In the genomic region with DNA sequence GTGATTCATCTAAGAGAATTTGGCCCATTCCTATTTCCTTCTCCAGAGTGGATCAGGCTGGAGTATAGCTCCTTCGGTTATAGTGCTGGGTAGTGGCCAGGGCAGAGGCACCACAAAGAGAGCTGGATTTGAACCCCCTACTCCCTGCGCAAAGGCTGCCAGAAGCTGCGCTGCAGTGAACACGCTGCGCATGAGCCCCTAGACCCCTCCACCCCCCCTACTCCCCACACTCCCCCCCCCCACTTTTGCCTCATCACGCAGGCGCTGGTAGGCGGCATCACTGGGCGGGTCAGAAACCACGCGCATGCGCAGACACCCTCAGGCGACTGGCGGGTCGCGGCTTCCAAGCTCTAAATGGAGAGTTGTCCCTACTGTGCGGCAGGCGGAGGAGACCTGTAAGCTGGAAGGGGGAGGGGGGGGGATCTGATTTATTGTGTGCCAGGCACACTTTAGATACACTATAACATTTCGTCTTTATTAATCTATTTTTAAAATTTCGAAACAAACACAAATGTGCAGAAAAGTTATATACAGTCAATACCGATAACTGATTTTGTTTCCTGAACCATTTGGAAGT, we compare ENCODE assay signal across 9 cellular contexts. TPM values are rescaled to one million over a fixed set of nuclear protein-coding genes. Genes with fewer than 3 reads are reported as not detected.
A peak's percentile ranks its signal among the peaks of the same experiment; 100 is the strongest.
DNase-seq lines count a peak whose midpoint lies in the region; FAIRE-seq and TF ChIP-seq lines count a peak whose summit lies in the region.
"Had no signal": no experiment of that assay in that cellular context is flagged by ENCODE, and none has a peak within 500 bp of the region (broad histone marks: within the 10 kb centered on the region; RNA-seq: fewer than 3 reads in every experiment).

No MANE protein-coding gene starts in this region.

- H3K36me3 ChIP-seq in CD4-positive, alpha-beta memory T cell (ENCODE audit: insufficient read depth, low read length) = peaks cover 15% of the 10 kb centered on the region
- peaks cover 13% of the 10 kb centered on the region for H3K36me3 ChIP-seq in GM23248 (ENCODE audit: low read depth)
- H3K36me3 ChIP-seq in astrocyte (ENCODE audit: insufficient read depth, low read length) = peaks cover 7% of the 10 kb centered on the region
- no peaks in the 10 kb centered on the region for H3K36me3 ChIP-seq in hepatocyte (replicated peaks; ENCODE audit: insufficient read depth, low read depth)
- H3K36me3 ChIP-seq in rectal smooth muscle tissue (ENCODE audit: control insufficient read depth, insufficient read depth, low read length) = peaks cover 10% of the 10 kb centered on the region
- H3K36me3 ChIP-seq in uterus = no peaks in the 10 kb centered on the region

- H3K27me3 Mint-ChIP-seq in CD4-positive, alpha-beta memory T cell = no peaks in the 10 kb centered on the region
- no peaks in the 10 kb centered on the region for H3K27me3 Mint-ChIP-seq in T-helper 2 cell treated with Interferon-gamma antibody and Interleukin-4, amounts not matched to agents 5 μg/mL and 100 μg/mL, for 36 hours (ENCODE audit: low read depth)
- H3K27me3 Mint-ChIP-seq in astrocyte (ENCODE audit: low read depth, unreplicated experiment) = no peaks in the 10 kb centered on the region

- H3K27me3 ChIP-seq in CD4-positive, alpha-beta memory T cell (ENCODE audit: insufficient read depth, low read length) = no peaks in the 10 kb centered on the region
- H3K27me3 ChIP-seq in GM23248 (replicated peaks; ENCODE audit: insufficient read depth) (no peaks in the 10 kb centered on the region), astrocyte (ENCODE audit: insufficient read depth, low read length) (no peaks in the 10 kb centered on the region), hepatocyte (no peaks in the 10 kb centered on the region), rectal smooth muscle tissue (ENCODE audit: control insufficient read depth, insufficient read depth, low read length) (no peaks in the 10 kb centered on the region), uterus (no peaks in the 10 kb centered on the region)

- H3K9ac ChIP-seq in GM23248 (peak overlapping the region; percentile 78), astrocyte (ENCODE audit: low read length) (peak overlapping the region; percentile 77), rectal smooth muscle tissue (ENCODE audit: low read length) (no peak overlapping the region)

- peak overlapping the region; percentile 88 to 96 (median 95) for H3K27ac Mint-ChIP-seq in CD4-positive, alpha-beta memory T cell
- H3K27ac Mint-ChIP-seq in T-helper 2 cell treated with Interferon-gamma antibody and Interleukin-4, amounts not matched to agents 5 μg/mL and 100 μg/mL, for 36 hours = peak overlapping the region; percentile 88
- H3K27ac Mint-ChIP-seq in astrocyte (ENCODE audit: unreplicated experiment) = no peak overlapping the region

- H3K9me3 ChIP-seq in CD4-positive, alpha-beta memory T cell (ENCODE audit: control insufficient read depth in 1 of 2, low read length in 2 of 2) = no peaks in the 10 kb centered on the region
- H3K9me3 ChIP-seq in GM23248 (ENCODE audit: low read depth) (no peaks in the 10 kb centered on the region), astrocyte (ENCODE audit: insufficient read depth, low read depth, low read length) (no peaks in the 10 kb centered on the region), hepatocyte (ENCODE audit: low read depth) (no peaks in the 10 kb centered on the region), uterus (no peaks in the 10 kb centered on the region)

- H3K9me2 ChIP-seq in GM23248 (ENCODE audit: insufficient read depth) = no peaks in the 10 kb centered on the region
- H3K9me2 ChIP-seq in hepatocyte (replicated peaks; ENCODE audit: insufficient read depth) = no peaks in the 10 kb centered on the region

- intact Hi-C loops in CD4-positive, alpha-beta memory T cell (cut with micrococcal nuclease) = loop anchor here (1.0 to 5.0 kb wide), 9 partner anchors 15 to 880 kb away; partner anchors contain the start of gene PSMG1
- intact Hi-C loops in uterus (cut with DNase I; ENCODE audit: low total_unique reads) = loop anchor here (10.0 kb wide), 2 partner anchors 73 to 203 kb away; partner anchors contain the start of genes BRWD1 and PSMG1

- peak; percentile 85 to 90 (median 88) for DNase-seq in CD4-positive, alpha-beta memory T cell
- DNase-seq in GM23248 (peak; percentile 90), NCI-H187 treated with DMSO at 0.1 percent for 48 hours (lab: John Stamatoyannopoulos, UW) (peak; percentile 53), astrocyte (ENCODE audit: low read depth) (peak; percentile 61), hepatocyte (ENCODE audit: low spot score) (peak; percentile 95), uterus (peak; percentile 91 to 92)
- DNase-seq in T-helper 2 cell treated with Interferon-gamma antibody and Interleukin-4, amounts not matched to agents 5 μg/mL and 100 μg/mL, for 36 hours (ENCODE audit: low spot score) = peak; percentile 85

- POLR2A ChIA-PET in CD4-positive, alpha-beta memory T cell (lab: Charles Lee; ENCODE audit: partially characterized antibody) = interaction anchor here (1.3 to 2.3 kb wide), 4 partner anchors 14 to 204 kb away, joined by 3 to 32 read pairs (median 18); partner anchors contain the start of genes BRWD1, HMGN1 and PSMG1

- H4K20me1 ChIP-seq in GM23248 (ENCODE audit: insufficient read depth) (no peaks in the 10 kb centered on the region; the same call in 1 of the 2 replicates), astrocyte (ENCODE audit: insufficient read depth, low read length) (peaks cover 25% of the 10 kb centered on the region), hepatocyte (ENCODE audit: insufficient read depth, poor library complexity, severe bottlenecking) (peaks cover 3% of the 10 kb centered on the region)

- H3K79me2 ChIP-seq in GM23248 (ENCODE audit: insufficient read depth) (peaks cover 73% of the 10 kb centered on the region), astrocyte (ENCODE audit: insufficient read depth, low read length) (peaks cover 25% of the 10 kb centered on the region), hepatocyte (peaks cover 31% of the 10 kb centered on the region)

- 0 to 2% methylated on average over 17 to 21 of the region's 21 CpGs for WGBS in GM23248 (ENCODE audit: low coverage in 1 of 2, low lambda C conversion rate in 2 of 2, missing lambda C conversion rate in 2 of 2), 2 experiments
- WGBS in hepatocyte (ENCODE audit: low lambda C conversion rate, missing lambda C conversion rate) = 4% methylated on average over 21 of the region's 21 CpGs

- in situ Hi-C loops in GM23248 (cut with MboI) = no loop called here

- no peak for TF ChIP-seq POLR2A in uterus (IDR thresholded peaks at IDR 0.05)

- H2AFZ ChIP-seq in GM23248 = peak overlapping the region; percentile 94
- peak overlapping the region; percentile 65 for H2AFZ ChIP-seq in astrocyte (ENCODE audit: low read depth, low read length)
- H2AFZ ChIP-seq in hepatocyte = peak overlapping the region; percentile 72

- peak overlapping the region; percentile 66 for H3K27ac ChIP-seq in CD4-positive, alpha-beta memory T cell (ENCODE audit: low read depth, low read length)
- peak overlapping the region; percentile 66 for H3K27ac ChIP-seq in GM23248
- peak overlapping the region; percentile 45 for H3K27ac ChIP-seq in astrocyte (ENCODE audit: low read depth, low read length)
- H3K27ac ChIP-seq in hepatocyte = peak overlapping the region; percentile 46
- H3K27ac ChIP-seq in rectal smooth muscle tissue (ENCODE audit: low read depth, low read length) = peak overlapping the region; percentile 69
- H3K27ac ChIP-seq in uterus = peak overlapping the region; percentile 81 to 86

- peak overlapping the region; percentile 98 for H3K4me2 ChIP-seq in GM23248 (ENCODE audit: unreplicated experiment)
- peak overlapping the region; percentile 85 for H3K4me2 ChIP-seq in astrocyte (ENCODE audit: low read length)
- H3K4me2 ChIP-seq in hepatocyte = peak overlapping the region; percentile 83

- CTCF ChIA-PET in CD4-positive, alpha-beta memory T cell (lab: Charles Lee; ENCODE audit: partially characterized antibody) = interaction anchor here (0.5 to 1.6 kb wide), 19 partner anchors 10 to 621 kb away, joined by 3 to 14 read pairs (median 5); partner anchors contain the start of genes BRWD1 and HMGN1

- no peaks in the 10 kb centered on the region for H3K9me3 Mint-ChIP-seq in CD4-positive, alpha-beta memory T cell
- no peaks in the 10 kb centered on the region for H3K9me3 Mint-ChIP-seq in T-helper 2 cell treated with Interferon-gamma antibody and Interleukin-4, amounts not matched to agents 5 μg/mL and 100 μg/mL, for 36 hours
- no peaks in the 10 kb centered on the region for H3K9me3 Mint-ChIP-seq in astrocyte (ENCODE audit: unreplicated experiment)

- peaks cover 9 to 19% of the 10 kb centered on the region in 2 donors for H3K36me3 Mint-ChIP-seq in CD4-positive, alpha-beta memory T cell
- peaks cover 5% of the 10 kb centered on the region for H3K36me3 Mint-ChIP-seq in T-helper 2 cell treated with Interferon-gamma antibody and Interleukin-4, amounts not matched to agents 5 μg/mL and 100 μg/mL, for 36 hours (ENCODE audit: low read depth)
- H3K36me3 Mint-ChIP-seq in astrocyte (ENCODE audit: low read depth, unreplicated experiment) = peaks cover 6% of the 10 kb centered on the region

- FAIRE-seq in astrocyte (lab: Jason Lieb, UNC) = no peak
- FAIRE-seq: TTC549 had no signal

- peak overlapping the region; percentile 33 to 54 for H3K4me3 ChIP-seq in CD4-positive, alpha-beta memory T cell (ENCODE audit: low read length in 2 of 2)
- H3K4me3 ChIP-seq in GM23248 = peak overlapping the region; percentile 78
- peak overlapping the region; percentile 63 for H3K4me3 ChIP-seq in astrocyte (ENCODE audit: insufficient read depth, low read depth, low read length)
- H3K4me3 ChIP-seq in hepatocyte = peak overlapping the region; percentile 29
- peak overlapping the region; percentile 63 for H3K4me3 ChIP-seq in rectal smooth muscle tissue (ENCODE audit: low read length)
- H3K4me3 ChIP-seq in uterus = peak overlapping the region; percentile 28 to 41

- TF ChIP-seq CTCF in astrocyte (IDR thresholded peaks at IDR 0.05; ENCODE audit: insufficient read depth, low read depth, low read length) (no peak), hepatocyte (IDR thresholded peaks at IDR 0.05; ENCODE audit: poor library complexity) (no peak), uterus (IDR thresholded peaks at IDR 0.05) (no peak)

- peak overlapping the region; percentile 88 to 95 (median 89) for H3K4me3 Mint-ChIP-seq in CD4-positive, alpha-beta memory T cell
- peak overlapping the region; percentile 83 for H3K4me3 Mint-ChIP-seq in T-helper 2 cell treated with Interferon-gamma antibody and Interleukin-4, amounts not matched to agents 5 μg/mL and 100 μg/mL, for 36 hours
- H3K4me3 Mint-ChIP-seq in astrocyte (ENCODE audit: unreplicated experiment) = peak overlapping the region; percentile 83

- peaks cover 11 to 46% (median 29%) of the 10 kb centered on the region in 4 donors for H3K4me1 Mint-ChIP-seq in CD4-positive, alpha-beta memory T cell
- peaks cover 29% of the 10 kb centered on the region for H3K4me1 Mint-ChIP-seq in T-helper 2 cell treated with Interferon-gamma antibody and Interleukin-4, amounts not matched to agents 5 μg/mL and 100 μg/mL, for 36 hours (ENCODE audit: low read depth)
- peaks cover 5% of the 10 kb centered on the region for H3K4me1 Mint-ChIP-seq in astrocyte (ENCODE audit: low read depth, unreplicated experiment)

- H3F3A ChIP-seq in GM23248 (ENCODE audit: insufficient read depth) = peaks cover 10% of the 10 kb centered on the region

- H3K4me1 ChIP-seq in CD4-positive, alpha-beta memory T cell (ENCODE audit: insufficient read depth, low read length) = peaks cover 37% of the 10 kb centered on the region
- H3K4me1 ChIP-seq in GM23248 (ENCODE audit: insufficient read depth) = peaks cover 9% of the 10 kb centered on the region; the same call in 1 of the 2 replicates
- H3K4me1 ChIP-seq in astrocyte (ENCODE audit: insufficient read depth, low read length) = peaks cover 21% of the 10 kb centered on the region
- H3K4me1 ChIP-seq in hepatocyte (ENCODE audit: insufficient read depth) = no peaks in the 10 kb centered on the region
- peaks cover 11% of the 10 kb centered on the region for H3K4me1 ChIP-seq in rectal smooth muscle tissue (ENCODE audit: control insufficient read depth, insufficient read depth, low read length)
- peaks cover 0 to 3% of the 10 kb centered on the region in 2 donors for H3K4me1 ChIP-seq in uterus

RNA-seq across cellular contexts. Expression of gene HMGN1, which starts 38.7 kb away (rescaled TPM):
- total RNA-seq in CD4-positive, alpha-beta memory T cell = 100 to 1,000 TPM; 230 to 241 TPM
- polyA plus RNA-seq in CD4-positive, alpha-beta memory T cell = 100 to 1,000 TPM; 193 to 358 TPM
- total RNA-seq in GM23248 (2014; rRNA removed; shearing (Covaris generic)) = 191 and 192 TPM in 2 replicates
- polyA plus RNA-seq in GM23248 (2016; fragmentation: Nextera tagmentation; extraction: Ambion mirVana) (340 and 349 TPM in 2 replicates), hepatocyte (371 and 385 TPM in 2 replicates)
- total RNA-seq in astrocyte (259 and 272 TPM in 2 replicates), hepatocyte (256 and 282 TPM in 2 replicates), uterus (100 to 1,000 TPM in 2 of 4 donors, 10 to 100 TPM in 2; 87.9 to 222 (median 102) TPM)

RNA-seq across cellular contexts. Expression of gene LCA5L, which starts 58.0 kb away (rescaled TPM):
- total RNA-seq in CD4-positive, alpha-beta memory T cell = not detected
- not detected for polyA plus RNA-seq in CD4-positive, alpha-beta memory T cell
- 1.1 TPM in 2 replicates for total RNA-seq in GM23248 (2014; rRNA removed; shearing (Covaris generic))
- polyA plus RNA-seq in GM23248 (2016; fragmentation: Nextera tagmentation; extraction: Ambion mirVana) (2.4 and 3.0 TPM in 2 replicates), hepatocyte (1.8 and 2.4 TPM in 2 replicates)
- total RNA-seq in astrocyte (2.0 and 2.8 TPM in 2 replicates), hepatocyte (0.37 and 0.72 TPM in 2 replicates), uterus (1 to 10 TPM in 2 of 4 donors, under 1 TPM in 1, not detected in 1; 0.26 to 4.1 (median 2.2) TPM)

Comparison
In these comparisons a context has a peak if more than half of its experiments do, and no peak if none do; other contexts are left out.
1. Peak in every context shown above with its lines: DNase-seq, H3K4me3 ChIP-seq and H3K27ac ChIP-seq.